Comparison of ENCODE assay signal across 12 cellular contexts in genomic region chr3:23819599-23820360, GRCh38. TPM values are rescaled to one million over a fixed set of nuclear protein-coding genes. Genes with fewer than 3 reads are reported as not detected.
DNase-seq lines count a peak whose midpoint lies in the region; ATAC-seq and TF ChIP-seq lines count a peak whose summit lies in the region.
"Had no signal": no experiment of that assay in that cellular context is flagged by ENCODE, and none has a peak within 500 bp of the region (broad histone marks: within the 10 kb centered on the region; RNA-seq: fewer than 3 reads in every experiment).

No MANE protein-coding gene starts in this region.

- no peak for TF ChIP-seq CTCF in endothelial cell (IDR thresholded peaks at IDR 0.05; ENCODE audit: unreplicated experiment)

- peaks cover 14% of the 10 kb centered on the region for H3K4me1 Mint-ChIP-seq in endothelial cell (ENCODE audit: unreplicated experiment)

- no peak overlapping the region for H3K4me3 Mint-ChIP-seq in endothelial cell (ENCODE audit: unreplicated experiment)
- H3K4me3 Mint-ChIP-seq: stimulated activated memory B cell treated with anti-CD40 and anti-IgM and Interleukin-4, amounts not matched to agents 10 μg/mL and 1 μg/mL and 100 μg/mL, for 72 hours had no signal

- H3K9me3 ChIP-seq in HAP-1 = no peaks in the 10 kb centered on the region

- no peak overlapping the region for H3K27ac Mint-ChIP-seq in endothelial cell (ENCODE audit: unreplicated experiment)
- H3K27ac Mint-ChIP-seq: activated naive CD4-positive, alpha-beta T cell treated with anti-CD3 and anti-CD28 coated beads, Interleukin-2, amount 50 U/mL, for 72 hours had no signal

- in situ Hi-C loops in HAP-1 (cut with MboI; ENCODE audit: low sequenced_read_pairs) = no loop called here

- H3K27me3 Mint-ChIP-seq in endothelial cell (ENCODE audit: unreplicated experiment) = peaks cover 3% of the 10 kb centered on the region
- H3K27me3 Mint-ChIP-seq: stimulated activated memory B cell treated with anti-CD40 and anti-IgM and Interleukin-4, amounts not matched to agents 10 μg/mL and 1 μg/mL and 100 μg/mL, for 72 hours had no signal

- ATAC-seq in GM18867 (IDR thresholded peaks at IDR 0.05; ENCODE audit: unreplicated experiment) = peak; percentile 56
- ATAC-seq in HG03039 (IDR thresholded peaks at IDR 0.05; ENCODE audit: unreplicated experiment) = no peak
- ATAC-seq: Panc1; stimulated activated memory B cell treated with anti-CD40 and anti-IgM and Interleukin-4, amounts not matched to agents 10 μg/mL and 1 μg/mL and 100 μg/mL, for 72 hours had no signal

- no peaks in the 10 kb centered on the region for H3K9me3 Mint-ChIP-seq in endothelial cell (ENCODE audit: unreplicated experiment)
- H3K9me3 Mint-ChIP-seq: activated naive CD4-positive, alpha-beta T cell treated with anti-CD3 and anti-CD28 coated beads, Interleukin-2, amount 50 U/mL, for 72 hours; stimulated activated memory B cell treated with anti-CD40 and anti-IgM and Interleukin-4, amounts not matched to agents 10 μg/mL and 1 μg/mL and 100 μg/mL, for 72 hours had no signal

- peaks cover 48% of the 10 kb centered on the region for H3K4me1 ChIP-seq in HAP-1

- peaks cover 3% of the 10 kb centered on the region for H3K36me3 Mint-ChIP-seq in endothelial cell (ENCODE audit: low read depth, unreplicated experiment)

- peaks cover 4% of the 10 kb centered on the region; the same call in 1 of the 2 replicates for H3K36me3 ChIP-seq in HAP-1 (replicated peaks)

- no peaks in the 10 kb centered on the region for H3K27me3 ChIP-seq in HAP-1 (ENCODE audit: low read depth)

- peak; percentile 58 to 97 for DNase-seq in HAP-1 (ENCODE audit: low spot score in 2 of 2)
- peak; percentile 52 for DNase-seq in MV-4-11 (lab: John Stamatoyannopoulos, UW)
- DNase-seq in occipital lobe (lab: John Stamatoyannopoulos, UW) = peak; percentile 27
- DNase-seq in NCI-H1105 (lab: John Stamatoyannopoulos, UW) = no peak
- no peak for DNase-seq in endothelial cell (ENCODE audit: low spot score)
- DNase-seq: NCI-H1417 treated with DMSO at 0.1 percent for 48 hours, small intestine had no signal

- H3K4me3 ChIP-seq in HAP-1 = no peak overlapping the region

RNA-seq across cellular contexts. Expression of gene UBE2E1, which starts 14.0 kb away (rescaled TPM):
- total RNA-seq in occipital lobe (107 TPM), endothelial cell (ENCODE audit: unreplicated experiment) (129 TPM)

Comparison
In these comparisons a context has a peak if more than half of its experiments do, and no peak if none do; other contexts are left out.
1. DNase-seq: peak in HAP-1 (2 of 2), MV-4-11 (single experiment) and occipital lobe (single experiment); none in NCI-H1105 (single experiment) and endothelial cell (single experiment).